Comparison of ENCODE assay signal across 14 cellular contexts in genomic region chr16:48556210-48556912, GRCh38. TPM values are rescaled to one million over a fixed set of nuclear protein-coding genes. Genes with fewer than 3 reads are reported as not detected.
DNase-seq lines count a peak whose midpoint lies in the region; ATAC-seq and TF ChIP-seq lines count a peak whose summit lies in the region.
"Had no signal": no experiment of that assay in that cellular context is flagged by ENCODE, and none has a peak within 500 bp of the region (broad histone marks: within the 10 kb centered on the region; RNA-seq: fewer than 3 reads in every experiment).

No MANE protein-coding gene starts in this region.

- H3K79me1 ChIP-seq in trophoblast cell (ENCODE audit: low read length), result no peaks in the 10 kb centered on the region

- H4K12ac ChIP-seq in trophoblast cell (ENCODE audit: low read depth, low read length), result no peak overlapping the region

- DNase-seq in T-helper 1 cell, result no peak
- DNase-seq in HFFc6, result no peak
- no peak for DNase-seq in activated naive CD8-positive, alpha-beta T cell treated with anti-CD3 and anti-CD28 coated beads, Interleukin-2, amount 50 U/mL, for 24 hours
- DNase-seq in trophoblast cell, result no peak
- DNase-seq in NOMO-1 (lab: John Stamatoyannopoulos, UW; ENCODE audit: unreplicated experiment in 2 of 2), result no peak
- no peak for DNase-seq in NCI-H446 (lab: John Stamatoyannopoulos, UW)
- DNase-seq in GM19240 (ENCODE audit: insufficient read length, low spot score), result no peak
- DNase-seq: adrenal gland, DMS79 treated with DMSO at 0.1 percent for 48 hours, NCI-H187 treated with DMSO at 0.1 percent for 48 hours had no signal

- H4K8ac ChIP-seq in trophoblast cell (ENCODE audit: low read depth, low read length), result no peak overlapping the region

- H3K9ac ChIP-seq in trophoblast cell (ENCODE audit: low read length), result no peak overlapping the region

- no peak overlapping the region for H3K27ac ChIP-seq in trophoblast cell (ENCODE audit: low read depth, low read length)
- H3K27ac ChIP-seq: 22Rv1, VCaP had no signal

- no peak overlapping the region for H2AK5ac ChIP-seq in trophoblast cell (ENCODE audit: low read length)

- no peak overlapping the region for H3K18ac ChIP-seq in trophoblast cell (ENCODE audit: low read length)

- TF ChIP-seq CTCF in HFFc6 (IDR thresholded peaks at IDR 0.05), result no peak

- H2BK120ac ChIP-seq in trophoblast cell (ENCODE audit: insufficient read depth, low read length, poor library complexity), result no peak overlapping the region

- H3K27ac Mint-ChIP-seq in T-helper 1 cell treated with Interleukin-12 subunit alpha and Interleukin-12 subunit beta and Interleukin-4 antibody, amounts not matched to agents 30 μg/mL and 1 μg/mL, for 36 hours, result peak overlapping the region; percentile 84
- H3K27ac Mint-ChIP-seq in HFFc6, result peak overlapping the region; percentile 64
- H3K27ac Mint-ChIP-seq in activated naive CD8-positive, alpha-beta T cell treated with anti-CD3 and anti-CD28 coated beads, Interleukin-2, amount 50 U/mL, for 24 hours, result peak overlapping the region; percentile 87

- H3K4me3 Mint-ChIP-seq in T-helper 1 cell treated with Interleukin-12 subunit alpha and Interleukin-12 subunit beta and Interleukin-4 antibody, amounts not matched to agents 30 μg/mL and 1 μg/mL, for 36 hours, result peak overlapping the region; percentile 21
- H3K4me3 Mint-ChIP-seq in HFFc6, result no peak overlapping the region
- peak overlapping the region; percentile 55 for H3K4me3 Mint-ChIP-seq in activated naive CD8-positive, alpha-beta T cell treated with anti-CD3 and anti-CD28 coated beads, Interleukin-2, amount 50 U/mL, for 24 hours

- H3K79me2 ChIP-seq in trophoblast cell (ENCODE audit: control insufficient read depth, insufficient read depth, low read length, poor library complexity), result no peaks in the 10 kb centered on the region

- H3K4me2 ChIP-seq in trophoblast cell (ENCODE audit: low read length), result no peak overlapping the region

- H3K4ac ChIP-seq in trophoblast cell (ENCODE audit: low read depth, low read length), result peak overlapping the region; percentile 42

- H3K9me3 Mint-ChIP-seq in T-helper 1 cell treated with Interleukin-12 subunit alpha and Interleukin-12 subunit beta and Interleukin-4 antibody, amounts not matched to agents 30 μg/mL and 1 μg/mL, for 36 hours, result no peaks in the 10 kb centered on the region
- H3K9me3 Mint-ChIP-seq in HFFc6, result no peaks in the 10 kb centered on the region
- no peaks in the 10 kb centered on the region for H3K9me3 Mint-ChIP-seq in activated naive CD8-positive, alpha-beta T cell treated with anti-CD3 and anti-CD28 coated beads, Interleukin-2, amount 50 U/mL, for 24 hours

- no peak overlapping the region for H2AFZ ChIP-seq in trophoblast cell (ENCODE audit: insufficient read depth, low read length, poor library complexity)

- H3K36me3 Mint-ChIP-seq in T-helper 1 cell treated with Interleukin-12 subunit alpha and Interleukin-12 subunit beta and Interleukin-4 antibody, amounts not matched to agents 30 μg/mL and 1 μg/mL, for 36 hours (ENCODE audit: low read depth), result peaks cover 55% of the 10 kb centered on the region
- peaks cover 36% of the 10 kb centered on the region for H3K36me3 Mint-ChIP-seq in HFFc6 (ENCODE audit: low read depth)
- peaks cover 58% of the 10 kb centered on the region for H3K36me3 Mint-ChIP-seq in activated naive CD8-positive, alpha-beta T cell treated with anti-CD3 and anti-CD28 coated beads, Interleukin-2, amount 50 U/mL, for 24 hours (ENCODE audit: low read depth)

- no peak overlapping the region for H4K91ac ChIP-seq in trophoblast cell (ENCODE audit: low read depth, low read length)

- no peak overlapping the region for H2BK5ac ChIP-seq in trophoblast cell (ENCODE audit: low read depth, low read length, poor library complexity)

- H3K27me3 Mint-ChIP-seq in T-helper 1 cell treated with Interleukin-12 subunit alpha and Interleukin-12 subunit beta and Interleukin-4 antibody, amounts not matched to agents 30 μg/mL and 1 μg/mL, for 36 hours (ENCODE audit: low read depth), result no peaks in the 10 kb centered on the region
- no peaks in the 10 kb centered on the region for H3K27me3 Mint-ChIP-seq in HFFc6 (ENCODE audit: insufficient read depth)
- no peaks in the 10 kb centered on the region for H3K27me3 Mint-ChIP-seq in activated naive CD8-positive, alpha-beta T cell treated with anti-CD3 and anti-CD28 coated beads, Interleukin-2, amount 50 U/mL, for 24 hours

- H3K4me3 ChIP-seq in trophoblast cell (ENCODE audit: low read depth, low read length), result no peak overlapping the region
- H3K4me3 ChIP-seq: adrenal gland had no signal

- H2BK12ac ChIP-seq in trophoblast cell (ENCODE audit: low read length), result no peak overlapping the region

- H3K23ac ChIP-seq in trophoblast cell (ENCODE audit: low read length), result no peak overlapping the region

- peaks cover 74% of the 10 kb centered on the region for H3K4me1 Mint-ChIP-seq in T-helper 1 cell treated with Interleukin-12 subunit alpha and Interleukin-12 subunit beta and Interleukin-4 antibody, amounts not matched to agents 30 μg/mL and 1 μg/mL, for 36 hours (ENCODE audit: low read depth)
- peaks cover 61% of the 10 kb centered on the region for H3K4me1 Mint-ChIP-seq in HFFc6 (ENCODE audit: low read depth)
- peaks cover 90% of the 10 kb centered on the region for H3K4me1 Mint-ChIP-seq in activated naive CD8-positive, alpha-beta T cell treated with anti-CD3 and anti-CD28 coated beads, Interleukin-2, amount 50 U/mL, for 24 hours

- peaks cover 5 to 21% of the 10 kb centered on the region in 2 experiments for H3K36me3 ChIP-seq in trophoblast cell (ENCODE audit: control insufficient read depth in 1 of 2, insufficient read depth in 2 of 2, low read length in 2 of 2)

- no peaks in the 10 kb centered on the region for H3K27me3 ChIP-seq in trophoblast cell (ENCODE audit: insufficient read depth, low read length)
- H3K27me3 ChIP-seq: adrenal gland had no signal

- WGBS in trophoblast cell (ENCODE audit: extremely low coverage, insufficient coverage, insufficient read length), result no CpG with 5 or more reads among the region's 3 CpGs

- H3K4me1 ChIP-seq in trophoblast cell (ENCODE audit: control insufficient read depth in 1 of 2, insufficient read depth in 2 of 2, low read length in 2 of 2), result no peaks in the 10 kb centered on the region

- H3K9me3 ChIP-seq in trophoblast cell (ENCODE audit: insufficient read depth, low read depth, low read length), result peaks cover 1% of the 10 kb centered on the region
- H3K9me3 ChIP-seq: adrenal gland had no signal

- H3K14ac ChIP-seq in trophoblast cell (ENCODE audit: low read length), result no peak overlapping the region

- ATAC-seq in activated naive CD8-positive, alpha-beta T cell treated with anti-CD3 and anti-CD28 coated beads, Interleukin-2, amount 50 U/mL, for 24 hours, result peak; percentile 31
- ATAC-seq: Panc1 had no signal

RNA-seq across cellular contexts. Expression of gene N4BP1, which starts 53.6 kb away (rescaled TPM):
- 10 to 100 TPM; 18.6 to 30.3 (median 25.0) TPM for total RNA-seq in HFFc6 (2021; fragmentation: NEBNext Ultra II Directional; extraction: Animal tissue kit (Norgen Biotek cat#: 25700))
- polyA plus RNA-seq in trophoblast cell (2013), result 26.2 and 28.6 TPM in 2 replicates
